ENCODE assay signal across 10 cellular contexts in genomic region chr1:23801876-23802275, GRCh38. TPM values are rescaled to one million over a fixed set of nuclear protein-coding genes. Genes with fewer than 3 reads are reported as not detected.
A peak's percentile ranks its signal among the peaks of the same experiment; 100 is the strongest.
DNase-seq lines count a peak whose midpoint lies in the region; ATAC-seq and TF ChIP-seq lines count a peak whose summit lies in the region.
"Had no signal": no experiment of that assay in that cellular context is flagged by ENCODE, and none has a peak within 500 bp of the region (broad histone marks: within the 10 kb centered on the region; RNA-seq: fewer than 3 reads in every experiment).

No MANE protein-coding gene starts in this region.

- no peak for ATAC-seq in CD4-positive, alpha-beta T cell (ENCODE audit: poor library complexity)
- no peak for ATAC-seq in HG02970 (IDR thresholded peaks at IDR 0.05; ENCODE audit: low FRiP score, unreplicated experiment)
- no peak for ATAC-seq in HG03045 (IDR thresholded peaks at IDR 0.05; ENCODE audit: unreplicated experiment)
- ATAC-seq in GM21515 (IDR thresholded peaks at IDR 0.05; ENCODE audit: unreplicated experiment), result no peak

- no peak overlapping the region for H3K27ac ChIP-seq in CD4-positive, alpha-beta T cell (ENCODE audit: low read depth, low read length)
- no peak overlapping the region for H3K27ac ChIP-seq in neural cell (ENCODE audit: low read length)
- H3K27ac ChIP-seq: KMS-11 had no signal

- no peaks in the 10 kb centered on the region for H3K9me3 Mint-ChIP-seq in CD4-positive, alpha-beta T cell
- H3K9me3 Mint-ChIP-seq in IgD-negative memory B cell, result no peaks in the 10 kb centered on the region
- H3K9me3 Mint-ChIP-seq in brain, result peaks cover 0 to 1% (median 0%) of the 10 kb centered on the region in 5 experiments

- H4K20me1 ChIP-seq in neural cell (ENCODE audit: insufficient read depth), result no peaks in the 10 kb centered on the region

- H3K79me2 ChIP-seq in neural cell (replicated peaks; ENCODE audit: insufficient read depth, low read length), result no peaks in the 10 kb centered on the region

- no peaks in the 10 kb centered on the region for H3K27me3 ChIP-seq in CD4-positive, alpha-beta T cell (ENCODE audit: control insufficient read depth, insufficient read depth, low read length)
- H3K27me3 ChIP-seq in neural cell (ENCODE audit: insufficient read depth, low read depth, low read length), result no peaks in the 10 kb centered on the region

- CTCF ChIA-PET in CD4-positive, alpha-beta T cell (lab: Charles Lee), result interaction anchor here (1.4 to 4.3 kb wide), 3 partner anchors 8 to 30 kb away, joined by 3 to 13 read pairs (median 12); no protein-coding TSS in a partner anchor

- no peak overlapping the region for H2AFZ ChIP-seq in neural cell (ENCODE audit: low read depth, low read length)

- peaks cover 18% of the 10 kb centered on the region for H3K36me3 Mint-ChIP-seq in CD4-positive, alpha-beta T cell (ENCODE audit: low read depth)
- H3K36me3 Mint-ChIP-seq in IgD-negative memory B cell, result peaks cover 1% of the 10 kb centered on the region
- peaks cover 44% of the 10 kb centered on the region for H3K36me3 Mint-ChIP-seq in brain

- no peak overlapping the region for H3K4me3 ChIP-seq in neural cell (ENCODE audit: low read length)

- peak overlapping the region; percentile 97 for H3K4me3 Mint-ChIP-seq in CD4-positive, alpha-beta T cell
- H3K4me3 Mint-ChIP-seq in IgD-negative memory B cell (peak overlapping the region in 3 of 4 donors; percentile 57 to 85 (median 69)), brain (peak overlapping the region; percentile 41 to 97 (median 96))

- H3K27ac Mint-ChIP-seq in CD4-positive, alpha-beta T cell, result peak overlapping the region; percentile 92
- peak overlapping the region in 1 of 3 donors; percentile 88 for H3K27ac Mint-ChIP-seq in IgD-negative memory B cell
- H3K27ac Mint-ChIP-seq in brain, result peak overlapping the region in 3 of 5 experiments; percentile 48 to 98 (median 48)

- intact Hi-C loops in CD4-positive, alpha-beta T cell (cut with DNase I, micrococcal nuclease), result loop anchor here in 1 of 2 experiments (2.0 to 10.0 kb wide), 5 partner anchors 23 to 437 kb away; partner anchors contain the start of genes ELOA, HMGCL, PNRC2 and ZNF436

- POLR2A ChIA-PET in CD4-positive, alpha-beta T cell (lab: Charles Lee), result interaction anchor here (0.9 to 4.9 kb wide), 8 partner anchors 8 to 66 kb away, joined by 3 to 40 read pairs (median 5); partner anchors contain the start of genes ELOA, FUCA1, HMGCL and LYPLA2

- DNase-seq in CD4-positive, alpha-beta T cell, result no peak
- no peak for DNase-seq in NCI-H510A treated with DMSO at 0.1 percent for 48 hours (lab: John Stamatoyannopoulos, UW)
- DNase-seq: activated CD4-positive, alpha-beta T cell treated with anti-CD3 and anti-CD28 coated beads, Interleukin-2, amount 50 U/mL, for 4 hours had no signal

- H3K36me3 ChIP-seq in neural cell (ENCODE audit: insufficient read depth, low read length), result peaks cover 4% of the 10 kb centered on the region

- H3K4me2 ChIP-seq in neural cell (ENCODE audit: low read length), result no peak overlapping the region

- no peaks in the 10 kb centered on the region for H3K9me3 ChIP-seq in CD4-positive, alpha-beta T cell (ENCODE audit: control insufficient read depth, low read length)
- H3K9me3 ChIP-seq in neural cell (ENCODE audit: low read length), result no peaks in the 10 kb centered on the region

- H3K4me1 Mint-ChIP-seq in CD4-positive, alpha-beta T cell (ENCODE audit: low read depth), result peaks cover 14% of the 10 kb centered on the region
- H3K4me1 Mint-ChIP-seq in IgD-negative memory B cell (peaks cover 4 to 9% (median 9%) of the 10 kb centered on the region in 3 donors), brain (peaks cover 22% of the 10 kb centered on the region)

- H3K27me3 Mint-ChIP-seq in CD4-positive, alpha-beta T cell, result no peaks in the 10 kb centered on the region
- H3K27me3 Mint-ChIP-seq in IgD-negative memory B cell (no peaks in the 10 kb centered on the region), brain (peaks cover 5% of the 10 kb centered on the region)

- TF ChIP-seq CTCF in CD4-positive, alpha-beta T cell (IDR thresholded peaks at IDR 0.05), result no peak
- TF ChIP-seq CTCF in brain (conservative IDR thresholded peaks at IDR 0.05) (no peak), neural cell (IDR thresholded peaks at IDR 0.05; ENCODE audit: poor library complexity, severe bottlenecking) (no peak)

- no peaks in the 10 kb centered on the region for H3F3A ChIP-seq in neural cell (ENCODE audit: insufficient read depth, low read length, poor library complexity, severe bottlenecking)

- no peaks in the 10 kb centered on the region for H3K9me2 ChIP-seq in neural cell (ENCODE audit: insufficient read depth, low read length)

- TF ChIP-seq RAD21 in neural cell (conservative IDR thresholded peaks at IDR 0.05), result no peak

- no peak for TF ChIP-seq EP300 in neural cell (conservative IDR thresholded peaks at IDR 0.05; ENCODE audit: poor library complexity, severe bottlenecking)

- H3K9ac ChIP-seq in neural cell (ENCODE audit: low read length), result peak overlapping the region; percentile 86

TF ChIP-seq in neural cell, 6 proteins besides CTCF, POLR2A, EP300 and RAD21:
- no peak for TF ChIP-seq POLR2AphosphoS5 (IDR thresholded peaks at IDR 0.05)
- TF ChIP-seq REST (IDR thresholded peaks at IDR 0.05; ENCODE audit: borderline replicate concordance), result no peak
- no peak for TF ChIP-seq EZH2 (IDR thresholded peaks at IDR 0.05; ENCODE audit: borderline replicate concordance, insufficient read depth, low read length, poor library complexity, severe bottlenecking)
- no peak for TF ChIP-seq MXI1 (conservative IDR thresholded peaks at IDR 0.05; ENCODE audit: poor library complexity, severe bottlenecking)
- no peak for TF ChIP-seq SMC3 (conservative IDR thresholded peaks at IDR 0.05; ENCODE audit: poor library complexity)
- no peak for TF ChIP-seq TAF1 (IDR thresholded peaks at IDR 0.05; ENCODE audit: low read depth)
TF ChIP-seq in neural cell: peak in this region for 0.

RNA-seq across cellular contexts. Expression of gene GALE, which starts 1.3 kb away (rescaled TPM):
- total RNA-seq in CD4-positive, alpha-beta T cell, result 1 to 10 TPM; 5.4 to 6.9 TPM
- polyA plus RNA-seq in IgD-negative memory B cell (8.0 TPM), brain (ENCODE audit: insufficient read depth, low read depth, low replicate concordance) (20.7 TPM), neural cell (109 and 130 TPM in 2 replicates)
- polyA minus RNA-seq in neural cell, result 34.8 and 39.9 TPM in 2 replicates

RNA-seq across cellular contexts. Expression of gene LYPLA2, which starts 10.9 kb away (rescaled TPM):
- 10 to 100 TPM; 37.4 to 37.7 TPM for total RNA-seq in CD4-positive, alpha-beta T cell
- 96.5 TPM for polyA plus RNA-seq in IgD-negative memory B cell
- 53.3 TPM for polyA plus RNA-seq in brain (ENCODE audit: insufficient read depth, low read depth, low replicate concordance)
- 107 and 119 TPM in 2 replicates for polyA plus RNA-seq in neural cell
- polyA minus RNA-seq in neural cell, result 51.4 and 71.1 TPM in 2 replicates

RNA-seq across cellular contexts. Expression of gene HMGCL, which starts 23.4 kb away (rescaled TPM):
- total RNA-seq in CD4-positive, alpha-beta T cell, result 1 to 10 TPM; 8.9 to 9.6 TPM
- polyA plus RNA-seq in IgD-negative memory B cell (28.3 TPM), brain (ENCODE audit: insufficient read depth, low read depth, low replicate concordance) (60.1 TPM), neural cell (27.6 and 29.1 TPM in 2 replicates)
- polyA minus RNA-seq in neural cell, result 15.3 and 17.8 TPM in 2 replicates

RNA-seq across cellular contexts. Expression of gene PITHD1, which starts 23.7 kb away (rescaled TPM):
- 100 to 1,000 TPM; 110 to 111 TPM for total RNA-seq in CD4-positive, alpha-beta T cell
- polyA plus RNA-seq in IgD-negative memory B cell (73.6 TPM), brain (ENCODE audit: insufficient read depth, low read depth, low replicate concordance) (79.2 TPM), neural cell (242 and 267 TPM in 2 replicates)
- 85.0 and 91.9 TPM in 2 replicates for polyA minus RNA-seq in neural cell

RNA-seq across cellular contexts. Expression of gene ELOA, which starts 58.6 kb away (rescaled TPM):
- 10 to 100 TPM; 28.1 to 33.0 TPM for total RNA-seq in CD4-positive, alpha-beta T cell
- 100 TPM for polyA plus RNA-seq in IgD-negative memory B cell
- 26.9 TPM for polyA plus RNA-seq in brain (ENCODE audit: insufficient read depth, low read depth, low replicate concordance)
- polyA plus RNA-seq in neural cell, result 20.0 and 25.7 TPM in 2 replicates
- 32.1 and 39.0 TPM in 2 replicates for polyA minus RNA-seq in neural cell
